8 cellular contexts compared by ENCODE assay signal in genomic region chr6:27158316-27158643, GRCh38.
A peak's percentile ranks its signal among the peaks of the same experiment; 100 is the strongest.
DNase-seq lines count a peak whose midpoint lies in the region; ATAC-seq and TF ChIP-seq lines count a peak whose summit lies in the region.

No MANE protein-coding gene starts in this region.

- no peaks in the 10 kb centered on the region for H3K4me1 ChIP-seq in A673 (ENCODE audit: insufficient read depth, low read length, poor library complexity, severe bottlenecking)
- peaks cover 20% of the 10 kb centered on the region for H3K4me1 ChIP-seq in GM23338 (ENCODE audit: insufficient read depth)
- H3K4me1 ChIP-seq in lower lobe of right lung = peaks cover 15% of the 10 kb centered on the region
- H3K4me1 ChIP-seq in testis = no peaks in the 10 kb centered on the region

- POLR2A ChIA-PET in A673 (lab: Charles Lee; ENCODE audit: low non-redundant PET) = no interaction called here

- H2AFZ ChIP-seq in GM23338 = no peak overlapping the region

- H4K20me1 ChIP-seq in GM23338 (replicated peaks; ENCODE audit: insufficient read depth) = no peaks in the 10 kb centered on the region

- H3K4me3 ChIP-seq in A673 (ENCODE audit: low read depth, low read length, poor library complexity, severe bottlenecking) (peak overlapping the region; percentile 53), GM23338 (peak overlapping the region; percentile 84), lower lobe of right lung (peak overlapping the region; percentile 52), testis (no peak overlapping the region)

- no peak for DNase-seq in A673 (ENCODE audit: low spot score)
- DNase-seq in GM23338 (ENCODE audit: low spot score) = no peak
- DNase-seq in activated T-helper 1 cell treated with anti-CD3 and anti-CD28 coated beads, Interleukin-12 subunit alpha, Interleukin-12 subunit beta, Interleukin-2, Interleukin-4 antibody, amounts not matched to agents 30 ng/mL and 10 ng/mL and 1 ng/mL, durations not matched to agents 14 hours and 24 hours and 36 hours (ENCODE audit: low spot score) = no peak
- DNase-seq in lower lobe of right lung = no peak
- no peak for DNase-seq in Right ventricle myocardium inferior (ENCODE audit: missing footprints)
- no peak for DNase-seq in testis
- DNase-seq in NCI-H128 (lab: John Stamatoyannopoulos, UW; ENCODE audit: unreplicated experiment) = no peak

- H3K27me3 ChIP-seq in A673 (replicated peaks; ENCODE audit: insufficient read depth, low read depth, low read length, poor library complexity) (no peaks in the 10 kb centered on the region), GM23338 (ENCODE audit: insufficient read depth) (peaks cover 12% of the 10 kb centered on the region), lower lobe of right lung (ENCODE audit: low read depth) (no peaks in the 10 kb centered on the region), testis (no peaks in the 10 kb centered on the region)

- H3K4me1 Mint-ChIP-seq in GM23338 = peaks cover 26% of the 10 kb centered on the region
- peaks cover 47% of the 10 kb centered on the region for H3K4me1 Mint-ChIP-seq in activated T-helper 1 cell treated with anti-CD3 and anti-CD28 coated beads, Interleukin-12 subunit alpha, Interleukin-12 subunit beta, Interleukin-2, Interleukin-4 antibody, amounts not matched to agents 30 ng/mL and 10 ng/mL and 1 ng/mL, durations not matched to agents 14 hours and 24 hours and 36 hours (ENCODE audit: low read depth)

- ATAC-seq in GM23338 (no peak), lower lobe of right lung (no peak), Right ventricle myocardium inferior (no peak), HG03095 (IDR thresholded peaks at IDR 0.05; ENCODE audit: unreplicated experiment) (no peak)

- 40 to 49% methylated on average over 4 of the region's 4 CpGs for WGBS in testis, 2 donors

- H3K9me2 ChIP-seq in GM23338 (ENCODE audit: insufficient read depth) = no peaks in the 10 kb centered on the region

- H3K36me3 Mint-ChIP-seq in GM23338 (ENCODE audit: low read depth) = no peaks in the 10 kb centered on the region
- H3K36me3 Mint-ChIP-seq in activated T-helper 1 cell treated with anti-CD3 and anti-CD28 coated beads, Interleukin-12 subunit alpha, Interleukin-12 subunit beta, Interleukin-2, Interleukin-4 antibody, amounts not matched to agents 30 ng/mL and 10 ng/mL and 1 ng/mL, durations not matched to agents 14 hours and 24 hours and 36 hours (ENCODE audit: low read depth) = peaks cover 2% of the 10 kb centered on the region

- H3K36me3 ChIP-seq in A673 (ENCODE audit: insufficient read depth, low read length, poor library complexity, severe bottlenecking) (no peaks in the 10 kb centered on the region), GM23338 (ENCODE audit: insufficient read depth) (no peaks in the 10 kb centered on the region), lower lobe of right lung (no peaks in the 10 kb centered on the region), testis (ENCODE audit: low read depth, missing control alignments) (no peaks in the 10 kb centered on the region)

- TF ChIP-seq POLR2A in testis (IDR thresholded peaks at IDR 0.05) = no peak

- TF ChIP-seq CTCF in A673 (conservative IDR thresholded peaks at IDR 0.05; ENCODE audit: low read depth, low read length) (0 out of 2 replicates have a peak, but pooled peaks have one; percentile 2), GM23338 (conservative IDR thresholded peaks at IDR 0.05; ENCODE audit: low read depth in 2 of 2) (no peak), lower lobe of right lung (IDR thresholded peaks at IDR 0.05) (no peak), testis (IDR thresholded peaks at IDR 0.05) (no peak)

- H3F3A ChIP-seq in GM23338 (replicated peaks; ENCODE audit: low read depth) = no peaks in the 10 kb centered on the region; the same call in 1 of the 2 replicates

- CTCF ChIA-PET in A673 (lab: Charles Lee) = no interaction called here

- H3K27me3 Mint-ChIP-seq in GM23338 (ENCODE audit: insufficient read depth, low read depth, poor library complexity) = peaks cover 23% of the 10 kb centered on the region
- peaks cover 4% of the 10 kb centered on the region for H3K27me3 Mint-ChIP-seq in activated T-helper 1 cell treated with anti-CD3 and anti-CD28 coated beads, Interleukin-12 subunit alpha, Interleukin-12 subunit beta, Interleukin-2, Interleukin-4 antibody, amounts not matched to agents 30 ng/mL and 10 ng/mL and 1 ng/mL, durations not matched to agents 14 hours and 24 hours and 36 hours (ENCODE audit: insufficient read depth)

- H3K4me2 ChIP-seq in GM23338 = peak overlapping the region; percentile 94; the same call in 1 of the 2 replicates

- intact Hi-C loops in A673 (cut with micrococcal nuclease; ENCODE audit: unreplicated experiment) = no loop called here
- intact Hi-C loops in activated T-helper 1 cell treated with anti-CD3 and anti-CD28 coated beads, Interleukin-12 subunit alpha, Interleukin-12 subunit beta, Interleukin-2, Interleukin-4 antibody, amounts not matched to agents 30 ng/mL and 10 ng/mL and 1 ng/mL, durations not matched to agents 14 hours and 24 hours and 36 hours (cut with micrococcal nuclease) = loop anchor here (1.0 to 5.0 kb wide), 7 partner anchors 19 to 1784 kb away; partner anchors contain the start of gene ZNF184
- intact Hi-C loops in lower lobe of right lung (cut with DNase I) = no loop called here
- intact Hi-C loops in Right ventricle myocardium inferior (cut with DNase I) = no loop called here
- intact Hi-C loops in testis (cut with DNase I; ENCODE audit: low total_unique reads) = no loop called here

- H3K9me3 ChIP-seq in A673 (ENCODE audit: low read depth, low read length, poor library complexity, severe bottlenecking) (no peaks in the 10 kb centered on the region), lower lobe of right lung (no peaks in the 10 kb centered on the region), testis (no peaks in the 10 kb centered on the region)

- no peak overlapping the region for H3K27ac ChIP-seq in A673 (ENCODE audit: low read depth, low read length, poor library complexity, severe bottlenecking)
- no peak overlapping the region for H3K27ac ChIP-seq in GM23338 (ENCODE audit: low read depth)
- peak overlapping the region; percentile 58 for H3K27ac ChIP-seq in lower lobe of right lung
- no peak overlapping the region for H3K27ac ChIP-seq in testis

- H3K4me3 Mint-ChIP-seq in GM23338 = peak overlapping the region; percentile 91
- H3K4me3 Mint-ChIP-seq in activated T-helper 1 cell treated with anti-CD3 and anti-CD28 coated beads, Interleukin-12 subunit alpha, Interleukin-12 subunit beta, Interleukin-2, Interleukin-4 antibody, amounts not matched to agents 30 ng/mL and 10 ng/mL and 1 ng/mL, durations not matched to agents 14 hours and 24 hours and 36 hours = peak overlapping the region; percentile 77

- no peaks in the 10 kb centered on the region for H3K79me2 ChIP-seq in GM23338 (replicated peaks; ENCODE audit: insufficient read depth)

- no peak overlapping the region for H3K27ac Mint-ChIP-seq in GM23338
- H3K27ac Mint-ChIP-seq in activated T-helper 1 cell treated with anti-CD3 and anti-CD28 coated beads, Interleukin-12 subunit alpha, Interleukin-12 subunit beta, Interleukin-2, Interleukin-4 antibody, amounts not matched to agents 30 ng/mL and 10 ng/mL and 1 ng/mL, durations not matched to agents 14 hours and 24 hours and 36 hours = peak overlapping the region; percentile 80

- no TSS peak for BruUV-seq in A673 (replicated peaks; lab: Mats Ljungman, UMichigan)

- peaks cover 3% of the 10 kb centered on the region; the same call in 1 of the 3 replicates for H3K9me3 Mint-ChIP-seq in GM23338
- H3K9me3 Mint-ChIP-seq in activated T-helper 1 cell treated with anti-CD3 and anti-CD28 coated beads, Interleukin-12 subunit alpha, Interleukin-12 subunit beta, Interleukin-2, Interleukin-4 antibody, amounts not matched to agents 30 ng/mL and 10 ng/mL and 1 ng/mL, durations not matched to agents 14 hours and 24 hours and 36 hours = no peaks in the 10 kb centered on the region

TF ChIP-seq in GM23338, 12 proteins besides CTCF, POLR2A, EP300 and RAD21:
- TF ChIP-seq, protein P1, sequence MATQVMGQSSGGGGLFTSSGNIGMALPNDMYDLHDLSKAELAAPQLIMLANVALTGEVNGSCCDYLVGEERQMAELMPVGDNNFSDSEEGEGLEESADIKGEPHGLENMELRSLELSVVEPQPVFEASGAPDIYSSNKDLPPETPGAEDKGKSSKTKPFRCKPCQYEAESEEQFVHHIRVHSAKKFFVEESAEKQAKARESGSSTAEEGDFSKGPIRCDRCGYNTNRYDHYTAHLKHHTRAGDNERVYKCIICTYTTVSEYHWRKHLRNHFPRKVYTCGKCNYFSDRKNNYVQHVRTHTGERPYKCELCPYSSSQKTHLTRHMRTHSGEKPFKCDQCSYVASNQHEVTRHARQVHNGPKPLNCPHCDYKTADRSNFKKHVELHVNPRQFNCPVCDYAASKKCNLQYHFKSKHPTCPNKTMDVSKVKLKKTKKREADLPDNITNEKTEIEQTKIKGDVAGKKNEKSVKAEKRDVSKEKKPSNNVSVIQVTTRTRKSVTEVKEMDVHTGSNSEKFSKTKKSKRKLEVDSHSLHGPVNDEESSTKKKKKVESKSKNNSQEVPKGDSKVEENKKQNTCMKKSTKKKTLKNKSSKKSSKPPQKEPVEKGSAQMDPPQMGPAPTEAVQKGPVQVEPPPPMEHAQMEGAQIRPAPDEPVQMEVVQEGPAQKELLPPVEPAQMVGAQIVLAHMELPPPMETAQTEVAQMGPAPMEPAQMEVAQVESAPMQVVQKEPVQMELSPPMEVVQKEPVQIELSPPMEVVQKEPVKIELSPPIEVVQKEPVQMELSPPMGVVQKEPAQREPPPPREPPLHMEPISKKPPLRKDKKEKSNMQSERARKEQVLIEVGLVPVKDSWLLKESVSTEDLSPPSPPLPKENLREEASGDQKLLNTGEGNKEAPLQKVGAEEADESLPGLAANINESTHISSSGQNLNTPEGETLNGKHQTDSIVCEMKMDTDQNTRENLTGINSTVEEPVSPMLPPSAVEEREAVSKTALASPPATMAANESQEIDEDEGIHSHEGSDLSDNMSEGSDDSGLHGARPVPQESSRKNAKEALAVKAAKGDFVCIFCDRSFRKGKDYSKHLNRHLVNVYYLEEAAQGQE (IDR thresholded peaks at IDR 0.05; ENCODE audit: unreplicated experiment) = no peak
- TF ChIP-seq NANOG (IDR thresholded peaks at IDR 0.05; ENCODE audit: borderline replicate concordance) (no peak), STAT1 (IDR thresholded peaks at IDR 0.05; ENCODE audit: unreplicated experiment) (no peak), ZNF114 (CRISPR knock-in tag; IDR thresholded peaks at IDR 0.05) (no peak), POLR2AphosphoS5 (IDR thresholded peaks at IDR 0.05; ENCODE audit: low read depth) (no peak)

Comparison
In these comparisons a context has a peak if more than half of its experiments do, and no peak if none do; other contexts are left out.
1. H3K4me3 ChIP-seq: peak in A673 (single experiment), GM23338 (single experiment) and lower lobe of right lung (single experiment); none in testis (0 of 2).